1 cellular context compared by ENCODE assay signal in the genomic region with DNA sequence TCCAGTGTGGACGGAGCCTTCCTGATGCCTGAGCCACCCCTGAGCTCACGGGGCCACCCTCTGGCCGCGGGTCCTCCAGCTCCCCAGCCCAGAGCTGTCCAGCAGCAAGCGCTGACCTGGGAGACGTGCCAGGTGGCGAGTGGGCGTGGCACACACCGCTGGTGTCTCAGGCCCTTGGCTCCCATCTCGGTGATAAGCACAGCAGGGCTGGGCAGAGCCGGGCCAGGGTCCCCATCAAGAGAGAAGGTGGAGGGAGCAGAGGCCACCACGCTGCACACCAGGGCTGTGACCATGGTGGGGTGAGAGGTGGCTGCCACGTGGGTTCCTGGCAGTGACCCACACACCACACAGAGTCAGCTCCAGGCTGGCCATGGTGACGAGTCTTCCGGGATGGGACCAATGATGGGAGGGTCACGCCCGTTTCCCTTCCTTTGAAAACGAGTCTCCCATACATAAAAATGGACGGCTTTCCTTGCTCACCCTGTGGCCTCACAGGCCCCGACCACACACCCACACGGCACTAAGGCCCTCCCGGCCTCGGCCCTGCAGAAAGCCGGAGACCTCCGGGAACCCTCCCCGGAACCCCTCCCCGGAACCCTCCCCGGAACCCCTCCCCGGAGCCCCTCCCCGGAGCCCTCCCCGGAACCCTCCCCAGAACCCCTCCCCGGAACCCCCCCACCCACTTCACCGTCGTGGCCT.
A peak's percentile ranks its signal among the peaks of the same experiment; 100 is the strongest.
TF ChIP-seq lines count a peak whose summit lies in the region.

No MANE protein-coding gene starts in this region.

TF ChIP-seq in HepG2, 621 proteins besides CTCF, POLR2A, EP300 and RAD21 (continued from another document and continues in another):
- TF ChIP-seq, protein P1, sequence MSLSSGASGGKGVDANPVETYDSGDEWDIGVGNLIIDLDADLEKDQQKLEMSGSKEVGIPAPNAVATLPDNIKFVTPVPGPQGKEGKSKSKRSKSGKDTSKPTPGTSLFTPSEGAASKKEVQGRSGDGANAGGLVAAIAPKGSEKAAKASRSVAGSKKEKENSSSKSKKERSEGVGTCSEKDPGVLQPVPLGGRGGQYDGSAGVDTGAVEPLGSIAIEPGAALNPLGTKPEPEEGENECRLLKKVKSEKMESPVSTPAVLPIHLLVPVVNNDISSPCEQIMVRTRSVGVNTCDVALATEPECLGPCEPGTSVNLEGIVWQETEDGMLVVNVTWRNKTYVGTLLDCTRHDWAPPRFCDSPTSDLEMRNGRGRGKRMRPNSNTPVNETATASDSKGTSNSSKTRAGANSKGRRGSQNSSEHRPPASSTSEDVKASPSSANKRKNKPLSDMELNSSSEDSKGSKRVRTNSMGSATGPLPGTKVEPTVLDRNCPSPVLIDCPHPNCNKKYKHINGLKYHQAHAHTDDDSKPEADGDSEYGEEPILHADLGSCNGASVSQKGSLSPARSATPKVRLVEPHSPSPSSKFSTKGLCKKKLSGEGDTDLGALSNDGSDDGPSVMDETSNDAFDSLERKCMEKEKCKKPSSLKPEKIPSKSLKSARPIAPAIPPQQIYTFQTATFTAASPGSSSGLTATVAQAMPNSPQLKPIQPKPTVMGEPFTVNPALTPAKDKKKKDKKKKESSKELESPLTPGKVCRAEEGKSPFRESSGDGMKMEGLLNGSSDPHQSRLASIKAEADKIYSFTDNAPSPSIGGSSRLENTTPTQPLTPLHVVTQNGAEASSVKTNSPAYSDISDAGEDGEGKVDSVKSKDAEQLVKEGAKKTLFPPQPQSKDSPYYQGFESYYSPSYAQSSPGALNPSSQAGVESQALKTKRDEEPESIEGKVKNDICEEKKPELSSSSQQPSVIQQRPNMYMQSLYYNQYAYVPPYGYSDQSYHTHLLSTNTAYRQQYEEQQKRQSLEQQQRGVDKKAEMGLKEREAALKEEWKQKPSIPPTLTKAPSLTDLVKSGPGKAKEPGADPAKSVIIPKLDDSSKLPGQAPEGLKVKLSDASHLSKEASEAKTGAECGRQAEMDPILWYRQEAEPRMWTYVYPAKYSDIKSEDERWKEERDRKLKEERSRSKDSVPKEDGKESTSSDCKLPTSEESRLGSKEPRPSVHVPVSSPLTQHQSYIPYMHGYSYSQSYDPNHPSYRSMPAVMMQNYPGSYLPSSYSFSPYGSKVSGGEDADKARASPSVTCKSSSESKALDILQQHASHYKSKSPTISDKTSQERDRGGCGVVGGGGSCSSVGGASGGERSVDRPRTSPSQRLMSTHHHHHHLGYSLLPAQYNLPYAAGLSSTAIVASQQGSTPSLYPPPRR (CRISPR knock-in tag; IDR thresholded peaks at IDR 0.05; ENCODE audit: borderline replicate concordance): no peak; the same call in 1 of the 2 replicates
- 0 out of 2 replicates have a peak, but pooled peaks have one; percentile 22 for TF ChIP-seq ZNF773 (CRISPR knock-in tag; IDR thresholded peaks at IDR 0.05; ENCODE audit: borderline replicate concordance)
- TF ChIP-seq LCORL (IDR thresholded peaks at IDR 0.05): no peak
- no peak for TF ChIP-seq LCORL (CRISPR knock-in tag; IDR thresholded peaks at IDR 0.05)
- TF ChIP-seq ZNF468 (CRISPR knock-in tag; IDR thresholded peaks at IDR 0.05): no peak
- 0 out of 2 replicates have a peak, but pooled peaks have one; percentile 16 for TF ChIP-seq CREB1 (IDR thresholded peaks at IDR 0.05)
- no peak for TF ChIP-seq CREB1 (CRISPR knock-in tag; IDR thresholded peaks at IDR 0.05)
- TF ChIP-seq ZNF10 (CRISPR knock-in tag; IDR thresholded peaks at IDR 0.05; ENCODE audit: borderline replicate concordance, low read depth): no peak
- TF ChIP-seq, protein P2, sequence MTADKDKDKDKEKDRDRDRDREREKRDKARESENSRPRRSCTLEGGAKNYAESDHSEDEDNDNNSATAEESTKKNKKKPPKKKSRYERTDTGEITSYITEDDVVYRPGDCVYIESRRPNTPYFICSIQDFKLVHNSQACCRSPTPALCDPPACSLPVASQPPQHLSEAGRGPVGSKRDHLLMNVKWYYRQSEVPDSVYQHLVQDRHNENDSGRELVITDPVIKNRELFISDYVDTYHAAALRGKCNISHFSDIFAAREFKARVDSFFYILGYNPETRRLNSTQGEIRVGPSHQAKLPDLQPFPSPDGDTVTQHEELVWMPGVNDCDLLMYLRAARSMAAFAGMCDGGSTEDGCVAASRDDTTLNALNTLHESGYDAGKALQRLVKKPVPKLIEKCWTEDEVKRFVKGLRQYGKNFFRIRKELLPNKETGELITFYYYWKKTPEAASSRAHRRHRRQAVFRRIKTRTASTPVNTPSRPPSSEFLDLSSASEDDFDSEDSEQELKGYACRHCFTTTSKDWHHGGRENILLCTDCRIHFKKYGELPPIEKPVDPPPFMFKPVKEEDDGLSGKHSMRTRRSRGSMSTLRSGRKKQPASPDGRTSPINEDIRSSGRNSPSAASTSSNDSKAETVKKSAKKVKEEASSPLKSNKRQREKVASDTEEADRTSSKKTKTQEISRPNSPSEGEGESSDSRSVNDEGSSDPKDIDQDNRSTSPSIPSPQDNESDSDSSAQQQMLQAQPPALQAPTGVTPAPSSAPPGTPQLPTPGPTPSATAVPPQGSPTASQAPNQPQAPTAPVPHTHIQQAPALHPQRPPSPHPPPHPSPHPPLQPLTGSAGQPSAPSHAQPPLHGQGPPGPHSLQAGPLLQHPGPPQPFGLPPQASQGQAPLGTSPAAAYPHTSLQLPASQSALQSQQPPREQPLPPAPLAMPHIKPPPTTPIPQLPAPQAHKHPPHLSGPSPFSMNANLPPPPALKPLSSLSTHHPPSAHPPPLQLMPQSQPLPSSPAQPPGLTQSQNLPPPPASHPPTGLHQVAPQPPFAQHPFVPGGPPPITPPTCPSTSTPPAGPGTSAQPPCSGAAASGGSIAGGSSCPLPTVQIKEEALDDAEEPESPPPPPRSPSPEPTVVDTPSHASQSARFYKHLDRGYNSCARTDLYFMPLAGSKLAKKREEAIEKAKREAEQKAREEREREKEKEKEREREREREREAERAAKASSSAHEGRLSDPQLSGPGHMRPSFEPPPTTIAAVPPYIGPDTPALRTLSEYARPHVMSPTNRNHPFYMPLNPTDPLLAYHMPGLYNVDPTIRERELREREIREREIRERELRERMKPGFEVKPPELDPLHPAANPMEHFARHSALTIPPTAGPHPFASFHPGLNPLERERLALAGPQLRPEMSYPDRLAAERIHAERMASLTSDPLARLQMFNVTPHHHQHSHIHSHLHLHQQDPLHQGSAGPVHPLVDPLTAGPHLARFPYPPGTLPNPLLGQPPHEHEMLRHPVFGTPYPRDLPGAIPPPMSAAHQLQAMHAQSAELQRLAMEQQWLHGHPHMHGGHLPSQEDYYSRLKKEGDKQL (CRISPR knock-in tag; IDR thresholded peaks at IDR 0.05; ENCODE audit: low read depth): no peak
- no peak for TF ChIP-seq ZNF550 (CRISPR knock-in tag; IDR thresholded peaks at IDR 0.05; ENCODE audit: borderline replicate concordance)
- TF ChIP-seq, protein P3, sequence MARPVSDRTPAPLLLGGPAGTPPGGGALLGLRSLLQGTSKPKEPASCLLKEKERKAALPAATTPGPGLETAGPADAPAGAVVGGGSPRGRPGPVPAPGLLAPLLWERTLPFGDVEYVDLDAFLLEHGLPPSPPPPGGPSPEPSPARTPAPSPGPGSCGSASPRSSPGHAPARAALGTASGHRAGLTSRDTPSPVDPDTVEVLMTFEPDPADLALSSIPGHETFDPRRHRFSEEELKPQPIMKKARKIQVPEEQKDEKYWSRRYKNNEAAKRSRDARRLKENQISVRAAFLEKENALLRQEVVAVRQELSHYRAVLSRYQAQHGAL (CRISPR knock-in tag; IDR thresholded peaks at IDR 0.05; ENCODE audit: not compliant biosample characterization): peak; percentile 40
- TF ChIP-seq, protein P4, sequence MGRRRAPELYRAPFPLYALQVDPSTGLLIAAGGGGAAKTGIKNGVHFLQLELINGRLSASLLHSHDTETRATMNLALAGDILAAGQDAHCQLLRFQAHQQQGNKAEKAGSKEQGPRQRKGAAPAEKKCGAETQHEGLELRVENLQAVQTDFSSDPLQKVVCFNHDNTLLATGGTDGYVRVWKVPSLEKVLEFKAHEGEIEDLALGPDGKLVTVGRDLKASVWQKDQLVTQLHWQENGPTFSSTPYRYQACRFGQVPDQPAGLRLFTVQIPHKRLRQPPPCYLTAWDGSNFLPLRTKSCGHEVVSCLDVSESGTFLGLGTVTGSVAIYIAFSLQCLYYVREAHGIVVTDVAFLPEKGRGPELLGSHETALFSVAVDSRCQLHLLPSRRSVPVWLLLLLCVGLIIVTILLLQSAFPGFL (CRISPR knock-in tag; IDR thresholded peaks at IDR 0.05): no peak
- TF ChIP-seq, protein P5, sequence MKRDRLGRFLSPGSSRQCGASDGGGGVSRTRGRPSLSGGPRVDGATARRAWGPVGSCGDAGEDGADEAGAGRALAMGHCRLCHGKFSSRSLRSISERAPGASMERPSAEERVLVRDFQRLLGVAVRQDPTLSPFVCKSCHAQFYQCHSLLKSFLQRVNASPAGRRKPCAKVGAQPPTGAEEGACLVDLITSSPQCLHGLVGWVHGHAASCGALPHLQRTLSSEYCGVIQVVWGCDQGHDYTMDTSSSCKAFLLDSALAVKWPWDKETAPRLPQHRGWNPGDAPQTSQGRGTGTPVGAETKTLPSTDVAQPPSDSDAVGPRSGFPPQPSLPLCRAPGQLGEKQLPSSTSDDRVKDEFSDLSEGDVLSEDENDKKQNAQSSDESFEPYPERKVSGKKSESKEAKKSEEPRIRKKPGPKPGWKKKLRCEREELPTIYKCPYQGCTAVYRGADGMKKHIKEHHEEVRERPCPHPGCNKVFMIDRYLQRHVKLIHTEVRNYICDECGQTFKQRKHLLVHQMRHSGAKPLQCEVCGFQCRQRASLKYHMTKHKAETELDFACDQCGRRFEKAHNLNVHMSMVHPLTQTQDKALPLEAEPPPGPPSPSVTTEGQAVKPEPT (CRISPR knock-in tag; IDR thresholded peaks at IDR 0.05; ENCODE audit: low read depth): no peak
- TF ChIP-seq, protein P6, sequence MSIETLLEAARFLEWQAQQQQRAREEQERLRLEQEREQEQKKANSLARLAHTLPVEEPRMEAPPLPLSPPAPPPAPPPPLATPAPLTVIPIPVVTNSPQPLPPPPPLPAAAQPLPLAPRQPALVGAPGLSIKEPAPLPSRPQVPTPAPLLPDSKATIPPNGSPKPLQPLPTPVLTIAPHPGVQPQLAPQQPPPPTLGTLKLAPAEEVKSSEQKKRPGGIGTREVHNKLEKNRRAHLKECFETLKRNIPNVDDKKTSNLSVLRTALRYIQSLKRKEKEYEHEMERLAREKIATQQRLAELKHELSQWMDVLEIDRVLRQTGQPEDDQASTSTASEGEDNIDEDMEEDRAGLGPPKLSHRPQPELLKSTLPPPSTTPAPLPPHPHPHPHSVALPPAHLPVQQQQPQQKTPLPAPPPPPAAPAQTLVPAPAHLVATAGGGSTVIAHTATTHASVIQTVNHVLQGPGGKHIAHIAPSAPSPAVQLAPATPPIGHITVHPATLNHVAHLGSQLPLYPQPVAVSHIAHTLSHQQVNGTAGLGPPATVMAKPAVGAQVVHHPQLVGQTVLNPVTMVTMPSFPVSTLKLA (IDR thresholded peaks at IDR 0.05): 0 out of 2 replicates have a peak, but pooled peaks have one; percentile 35
- no peak for TF ChIP-seq MYNN (CRISPR knock-in tag; IDR thresholded peaks at IDR 0.05; ENCODE audit: low read depth)
- TF ChIP-seq FOXJ3 (CRISPR knock-in tag; IDR thresholded peaks at IDR 0.05; ENCODE audit: borderline replicate concordance): no peak
- TF ChIP-seq ZNF446 (CRISPR knock-in tag; IDR thresholded peaks at IDR 0.05): no peak
- TF ChIP-seq, protein P7, sequence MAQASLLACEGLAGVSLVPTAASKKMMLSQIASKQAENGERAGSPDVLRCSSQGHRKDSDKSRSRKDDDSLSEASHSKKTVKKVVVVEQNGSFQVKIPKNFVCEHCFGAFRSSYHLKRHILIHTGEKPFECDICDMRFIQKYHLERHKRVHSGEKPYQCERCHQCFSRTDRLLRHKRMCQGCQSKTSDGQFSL (CRISPR knock-in tag; IDR thresholded peaks at IDR 0.05): no peak
- no peak for TF ChIP-seq PRMT3 (CRISPR knock-in tag; IDR thresholded peaks at IDR 0.05; ENCODE audit: borderline replicate concordance, low read depth)
- no peak for TF ChIP-seq HDAC6 (IDR thresholded peaks at IDR 0.05; ENCODE audit: low read depth, low read length)
- TF ChIP-seq, protein P8, sequence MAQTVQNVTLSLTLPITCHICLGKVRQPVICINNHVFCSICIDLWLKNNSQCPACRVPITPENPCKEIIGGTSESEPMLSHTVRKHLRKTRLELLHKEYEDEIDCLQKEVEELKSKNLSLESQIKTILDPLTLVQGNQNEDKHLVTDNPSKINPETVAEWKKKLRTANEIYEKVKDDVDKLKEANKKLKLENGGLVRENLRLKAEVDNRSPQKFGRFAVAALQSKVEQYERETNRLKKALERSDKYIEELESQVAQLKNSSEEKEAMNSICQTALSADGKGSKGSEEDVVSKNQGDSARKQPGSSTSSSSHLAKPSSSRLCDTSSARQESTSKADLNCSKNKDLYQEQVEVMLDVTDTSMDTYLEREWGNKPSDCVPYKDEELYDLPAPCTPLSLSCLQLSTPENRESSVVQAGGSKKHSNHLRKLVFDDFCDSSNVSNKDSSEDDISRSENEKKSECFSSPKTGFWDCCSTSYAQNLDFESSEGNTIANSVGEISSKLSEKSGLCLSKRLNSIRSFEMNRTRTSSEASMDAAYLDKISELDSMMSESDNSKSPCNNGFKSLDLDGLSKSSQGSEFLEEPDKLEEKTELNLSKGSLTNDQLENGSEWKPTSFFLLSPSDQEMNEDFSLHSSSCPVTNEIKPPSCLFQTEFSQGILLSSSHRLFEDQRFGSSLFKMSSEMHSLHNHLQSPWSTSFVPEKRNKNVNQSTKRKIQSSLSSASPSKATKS (CRISPR knock-in tag; IDR thresholded peaks at IDR 0.05): no peak
- TF ChIP-seq SOX6 (IDR thresholded peaks at IDR 0.05): no peak
- no peak for TF ChIP-seq SOX6 (CRISPR knock-in tag; IDR thresholded peaks at IDR 0.05)
- TF ChIP-seq SIX4 (CRISPR knock-in tag; IDR thresholded peaks at IDR 0.05): no peak
- TF ChIP-seq, protein P9, sequence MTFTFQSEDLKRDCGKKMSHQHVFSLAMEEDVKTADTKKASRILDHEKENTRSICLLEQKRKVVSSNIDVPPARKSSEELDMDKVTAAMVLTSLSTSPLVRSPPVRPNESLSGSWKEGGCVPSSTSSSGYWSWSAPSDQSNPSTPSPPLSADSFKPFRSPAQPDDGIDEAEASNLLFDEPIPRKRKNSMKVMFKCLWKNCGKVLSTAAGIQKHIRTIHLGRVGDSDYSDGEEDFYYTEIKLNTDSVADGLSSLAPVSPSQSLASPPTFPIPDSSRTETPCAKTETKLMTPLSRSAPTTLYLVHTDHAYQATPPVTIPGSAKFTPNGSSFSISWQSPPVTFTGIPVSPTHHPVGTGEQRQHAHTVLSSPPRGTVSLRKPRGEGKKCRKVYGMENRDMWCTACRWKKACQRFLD (CRISPR knock-in tag; IDR thresholded peaks at IDR 0.05; ENCODE audit: borderline replicate concordance): no peak
- no peak for TF ChIP-seq ZNF749 (CRISPR knock-in tag; IDR thresholded peaks at IDR 0.05; ENCODE audit: borderline replicate concordance)
- TF ChIP-seq, protein P10, sequence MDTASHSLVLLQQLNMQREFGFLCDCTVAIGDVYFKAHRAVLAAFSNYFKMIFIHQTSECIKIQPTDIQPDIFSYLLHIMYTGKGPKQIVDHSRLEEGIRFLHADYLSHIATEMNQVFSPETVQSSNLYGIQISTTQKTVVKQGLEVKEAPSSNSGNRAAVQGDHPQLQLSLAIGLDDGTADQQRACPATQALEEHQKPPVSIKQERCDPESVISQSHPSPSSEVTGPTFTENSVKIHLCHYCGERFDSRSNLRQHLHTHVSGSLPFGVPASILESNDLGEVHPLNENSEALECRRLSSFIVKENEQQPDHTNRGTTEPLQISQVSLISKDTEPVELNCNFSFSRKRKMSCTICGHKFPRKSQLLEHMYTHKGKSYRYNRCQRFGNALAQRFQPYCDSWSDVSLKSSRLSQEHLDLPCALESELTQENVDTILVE (CRISPR knock-in tag; IDR thresholded peaks at IDR 0.05): peak; percentile 23; the same call in 1 of the 2 replicates
- TF ChIP-seq ZNF431 (CRISPR knock-in tag; IDR thresholded peaks at IDR 0.05; ENCODE audit: borderline replicate concordance, low read depth): no peak
- no peak for TF ChIP-seq GPN1 (CRISPR knock-in tag; IDR thresholded peaks at IDR 0.05; ENCODE audit: borderline replicate concordance)
